1 cellular context compared by ENCODE assay signal in the genomic region with DNA sequence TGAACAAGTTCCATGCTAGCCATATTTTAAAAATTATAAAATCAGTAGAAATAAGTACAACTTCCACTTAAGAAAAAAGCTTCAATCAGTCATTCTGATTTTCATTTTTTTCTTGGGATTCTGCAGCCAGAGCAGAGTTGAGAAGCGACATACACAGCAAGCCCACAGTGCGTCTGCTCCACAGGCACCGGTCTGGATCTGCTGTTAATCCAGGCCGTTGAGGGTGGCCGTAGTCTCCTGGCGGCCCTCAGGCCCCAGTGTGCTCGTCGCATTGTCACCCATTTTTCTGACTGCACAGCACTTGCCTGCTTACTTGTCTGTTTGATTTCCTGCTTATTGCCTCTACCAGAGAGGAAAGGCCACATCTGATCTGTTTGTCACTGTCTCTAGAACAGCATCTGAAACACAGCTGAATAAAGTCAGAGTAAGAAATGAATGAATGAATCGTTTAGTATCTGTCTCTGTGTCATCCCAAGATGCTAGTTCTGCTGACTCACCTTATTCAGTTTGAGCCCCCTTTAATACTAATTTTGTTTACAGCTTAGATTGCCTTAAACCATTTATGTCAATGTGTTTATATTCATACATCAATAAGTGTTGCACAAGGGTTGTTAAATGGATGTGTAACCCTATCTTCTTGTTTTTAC.
TF ChIP-seq lines count a peak whose summit lies in the region.

No MANE protein-coding gene starts in this region.

TF ChIP-seq in HepG2, 621 proteins besides CTCF, POLR2A, EP300 and RAD21:
- no peak for TF ChIP-seq TGIF2 (CRISPR knock-in tag; IDR thresholded peaks at IDR 0.05)
- no peak for TF ChIP-seq ZNF501 (CRISPR knock-in tag; IDR thresholded peaks at IDR 0.05)
- TF ChIP-seq ZSCAN29 (CRISPR knock-in tag; conservative IDR thresholded peaks at IDR 0.05) = no peak
- TF ChIP-seq MAFF (IDR thresholded peaks at IDR 0.05; ENCODE audit: low read depth, low read length) = peak; percentile 86
- TF ChIP-seq MAFK (conservative IDR thresholded peaks at IDR 0.05 in 1 of 2, IDR thresholded peaks at IDR 0.05 in 1 of 2; ENCODE audit: low read length in 2 of 2) = peak; percentile 79 to 94
